ENCODE assay signal across 11 cellular contexts in the genomic region with DNA sequence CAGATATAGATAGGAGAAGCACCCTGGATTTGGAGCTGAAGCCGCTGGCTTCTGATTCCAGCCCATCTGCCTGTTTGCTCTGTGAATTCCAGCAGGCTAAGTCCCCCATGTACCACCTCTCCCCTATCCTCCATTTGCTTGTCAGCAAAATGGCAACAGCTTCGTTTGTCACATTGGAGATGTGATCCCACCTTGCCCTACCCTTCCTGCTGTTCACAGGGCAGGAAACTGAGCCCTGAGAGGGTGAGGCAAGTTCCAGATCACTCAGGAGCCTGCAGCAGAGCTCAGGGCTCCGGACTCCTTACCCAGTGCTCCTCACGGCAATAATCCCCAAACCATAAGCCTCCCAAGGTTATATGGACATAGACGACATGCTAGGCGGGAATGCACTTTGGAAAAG. TPM values are rescaled to one million over a fixed set of nuclear protein-coding genes. Genes with fewer than 3 reads are reported as not detected.
DNase-seq lines count a peak whose midpoint lies in the region; TF ChIP-seq lines count a peak whose summit lies in the region.
"Had no signal": no experiment of that assay in that cellular context is flagged by ENCODE, and none has a peak within 500 bp of the region (broad histone marks: within the 10 kb centered on the region; RNA-seq: fewer than 3 reads in every experiment).

No MANE protein-coding gene starts in this region.

- intact Hi-C loops in Caco-2 (cut with micrococcal nuclease; ENCODE audit: unreplicated experiment) = loop anchor here (5.0 kb wide), 1 partner anchor 64 kb away; no protein-coding TSS in a partner anchor

- WGBS in esophagus, 2 donors = 40 to 51% methylated on average over 6 of the region's 6 CpGs

- H3K36me3 ChIP-seq in Caco-2 (ENCODE audit: control insufficient read depth, insufficient read depth, low read length) (peaks cover 9% of the 10 kb centered on the region), SU-DHL-6 (ENCODE audit: low read length) (0 out of 2 replicates have a peak, but pooled peaks cover 3% of the 10 kb centered on the region), esophagus (ENCODE audit: control insufficient read depth in 2 of 2, insufficient read depth in 2 of 2, low read length in 1 of 2) (peaks cover 0 to 14% of the 10 kb centered on the region in 2 donors), skeletal muscle satellite cell (ENCODE audit: insufficient read depth, low read length) (peaks cover 21% of the 10 kb centered on the region), SJCRH30 (peaks cover 40% of the 10 kb centered on the region)
- H3K36me3 ChIP-seq: upper lobe of left lung had no signal

- DNase-seq in Caco-2 (no peak), SJCRH30 (no peak), hepatic stellate cell (ENCODE audit: low spot score) (no peak), GM13976 (ENCODE audit: low spot score) (no peak), NCI-H1105 (lab: John Stamatoyannopoulos, UW) (no peak)
- DNase-seq: glutamatergic neuron, NCI-H1417 treated with DMSO at 0.1 percent for 48 hours had no signal

- peak overlapping the region; percentile 56 for H3K27ac ChIP-seq in SU-DHL-6 (ENCODE audit: low read depth, low read length)
- H3K27ac ChIP-seq in esophagus (ENCODE audit: low read depth in 2 of 2, low read length in 1 of 2) = peak overlapping the region; percentile 88 to 99
- H3K27ac ChIP-seq in SJCRH30 = no peak overlapping the region

- POLR2A ChIA-PET in Caco-2 (lab: Charles Lee) = no interaction called here

- H3K4me1 Mint-ChIP-seq in Caco-2 (ENCODE audit: low read depth, unreplicated experiment) = peaks cover 56% of the 10 kb centered on the region

- peaks cover 92% of the 10 kb centered on the region for H3K4me1 ChIP-seq in Caco-2
- H3K4me1 ChIP-seq in esophagus (ENCODE audit: control insufficient read depth in 2 of 2, insufficient read depth in 2 of 2, low read length in 1 of 2) = peaks cover 17 to 61% of the 10 kb centered on the region in 2 donors
- peaks cover 86% of the 10 kb centered on the region for H3K4me1 ChIP-seq in skeletal muscle satellite cell (ENCODE audit: control insufficient read depth, insufficient read depth, low read length)
- peaks cover 36% of the 10 kb centered on the region for H3K4me1 ChIP-seq in SJCRH30

- H3K4me3 Mint-ChIP-seq in Caco-2 (ENCODE audit: unreplicated experiment) = peak overlapping the region; percentile 57

- H2AFZ ChIP-seq in SU-DHL-6 (ENCODE audit: low read depth, low read length, severe bottlenecking) = no peak overlapping the region

- H3K27me3 Mint-ChIP-seq in Caco-2 (ENCODE audit: insufficient read depth, unreplicated experiment) = peaks cover 3% of the 10 kb centered on the region

- no peaks in the 10 kb centered on the region for H3K9me2 ChIP-seq in SU-DHL-6 (replicated peaks; ENCODE audit: insufficient read depth, low read length)

- H3K4me2 ChIP-seq in SU-DHL-6 (ENCODE audit: low read depth, low read length, poor library complexity, severe bottlenecking) (no peak overlapping the region), skeletal muscle satellite cell (ENCODE audit: low read length) (no peak overlapping the region)

- H3K9ac ChIP-seq in SU-DHL-6 (ENCODE audit: low read length) (peak overlapping the region; percentile 19; the same call in 1 of the 2 replicates), skeletal muscle satellite cell (ENCODE audit: low read depth, low read length) (peak overlapping the region; percentile 11)

- H3K4me3 ChIP-seq in Caco-2 (ENCODE audit: low read depth, low read length) = no peak overlapping the region
- no peak overlapping the region for H3K4me3 ChIP-seq in SU-DHL-6 (ENCODE audit: insufficient read depth, low read length, poor library complexity, severe bottlenecking)
- H3K4me3 ChIP-seq in esophagus (ENCODE audit: low read depth in 1 of 2, low read length in 2 of 2) = peak overlapping the region in 1 of 2 donors; percentile 8
- no peak overlapping the region for H3K4me3 ChIP-seq in skeletal muscle satellite cell (ENCODE audit: low read length)
- no peak overlapping the region for H3K4me3 ChIP-seq in SJCRH30
- H3K4me3 ChIP-seq: upper lobe of left lung had no signal

- H3K27ac Mint-ChIP-seq in Caco-2 (ENCODE audit: unreplicated experiment) = peak overlapping the region; percentile 84

- no peaks in the 10 kb centered on the region for H4K20me1 ChIP-seq in SU-DHL-6 (ENCODE audit: low read depth, low read length)

- CTCF ChIA-PET in Caco-2 (lab: Charles Lee) = interaction anchor here (1.2 kb wide), 1 partner anchor 130 kb away, joined by 3 read pairs; no protein-coding TSS in a partner anchor

- TF ChIP-seq CTCF in Caco-2 (IDR thresholded peaks at IDR 0.05; ENCODE audit: insufficient read depth in 1 of 2, low read depth in 1 of 2, low read length in 1 of 2, severe bottlenecking in 1 of 2, unreplicated experiment in 1 of 2) (no peak), SU-DHL-6 (IDR thresholded peaks at IDR 0.05; ENCODE audit: insufficient read depth, low read length, poor library complexity, severe bottlenecking) (no peak), GM13976 (IDR thresholded peaks at IDR 0.05; ENCODE audit: borderline replicate concordance, control extremely low read depth, extremely low read depth, insufficient read depth, missing control alignments) (no peak)

- H3K27me3 ChIP-seq in Caco-2 (replicated peaks; ENCODE audit: control insufficient read depth, insufficient read depth, low read length) (no peaks in the 10 kb centered on the region), SU-DHL-6 (ENCODE audit: low read length) (no peaks in the 10 kb centered on the region), esophagus (ENCODE audit: control insufficient read depth in 1 of 2, insufficient read depth in 2 of 2, low read length in 2 of 2) (no peaks in the 10 kb centered on the region), skeletal muscle satellite cell (ENCODE audit: control insufficient read depth, insufficient read depth, low read length) (no peaks in the 10 kb centered on the region), SJCRH30 (no peaks in the 10 kb centered on the region)
- H3K27me3 ChIP-seq: upper lobe of left lung had no signal

- no peaks in the 10 kb centered on the region for H3K9me3 ChIP-seq in Caco-2
- no peaks in the 10 kb centered on the region for H3K9me3 ChIP-seq in SU-DHL-6 (ENCODE audit: insufficient read depth, low read length)
- H3K9me3 ChIP-seq in esophagus (ENCODE audit: control insufficient read depth in 2 of 2, insufficient read depth in 1 of 2, low read depth in 1 of 2, low read length in 1 of 2) = no peaks in the 10 kb centered on the region
- H3K9me3 ChIP-seq in skeletal muscle satellite cell (replicated peaks; ENCODE audit: low read length) = no peaks in the 10 kb centered on the region
- H3K9me3 ChIP-seq in SJCRH30 (replicated peaks) = no peaks in the 10 kb centered on the region
- H3K9me3 ChIP-seq: upper lobe of left lung had no signal

- in situ Hi-C loops in GM13976 (cut with MboI; ENCODE audit: low sequenced_read_pairs, unreplicated experiment) = no loop called here

- no TSS peak for BruUV-seq in Caco-2 (replicated peaks; lab: Mats Ljungman, UMichigan)

- H3F3A ChIP-seq in SU-DHL-6 (ENCODE audit: insufficient read depth) = 0 out of 2 replicates have a peak, but pooled peaks cover 6% of the 10 kb centered on the region

- peaks cover 100% of the 10 kb centered on the region for H3K36me3 Mint-ChIP-seq in Caco-2 (ENCODE audit: insufficient read depth, unreplicated experiment)

- no peaks in the 10 kb centered on the region for H3K9me3 Mint-ChIP-seq in Caco-2 (ENCODE audit: unreplicated experiment)

- peaks cover 56% of the 10 kb centered on the region for H3K79me2 ChIP-seq in SU-DHL-6 (ENCODE audit: insufficient read depth, low read length)

RNA-seq across cellular contexts. Expression of a gene that starts 14.9 kb away (rescaled TPM):
- 422 and 437 TPM in 2 replicates for total RNA-seq in Caco-2 (2022)
- 100 to 1,000 TPM in 1 of 2 donors, 10 to 100 TPM in 1; 70.3 to 115 TPM for polyA plus RNA-seq in esophagus
- total RNA-seq in skeletal muscle satellite cell (2012; rRNA removed) = 95.6 and 211 TPM in 2 replicates
- total RNA-seq in SJCRH30 (2014; rRNA removed; shearing (Covaris generic)) = 64.8 and 73.2 TPM in 2 replicates
